15 cellular contexts compared by ENCODE assay signal in genomic region chr11:73201249-73201648, GRCh38. TPM values are rescaled to one million over a fixed set of nuclear protein-coding genes. Genes with fewer than 3 reads are reported as not detected.
DNase-seq lines count a peak whose midpoint lies in the region; ATAC-seq and TF ChIP-seq lines count a peak whose summit lies in the region.
"Had no signal": no experiment of that assay in that cellular context is flagged by ENCODE, and none has a peak within 500 bp of the region (broad histone marks: within the 10 kb centered on the region; RNA-seq: fewer than 3 reads in every experiment).

No MANE protein-coding gene starts in this region.

- H3K4me1 ChIP-seq in heart right ventricle (peaks cover 0 to 58% (median 0%) of the 10 kb centered on the region in 9 donors), right atrium auricular region (no peaks in the 10 kb centered on the region), lung (ENCODE audit: control insufficient read depth in 2 of 2, insufficient read depth in 2 of 2, low read length in 2 of 2) (peaks cover 6 to 14% of the 10 kb centered on the region in 2 donors), aorta (ENCODE audit: control insufficient read depth in 1 of 2, insufficient read depth in 2 of 2, low read length in 2 of 2) (no peaks in the 10 kb centered on the region)

- H3K27ac Mint-ChIP-seq in nephron progenitor cell = no peak overlapping the region
- H3K27ac Mint-ChIP-seq: B cell had no signal

- no peaks in the 10 kb centered on the region for H3K9me3 ChIP-seq in heart right ventricle
- no peaks in the 10 kb centered on the region for H3K9me3 ChIP-seq in right atrium auricular region
- H3K9me3 ChIP-seq in lung (ENCODE audit: control insufficient read depth in 2 of 2, insufficient read depth in 1 of 2, low read length in 1 of 2) = peaks cover 0 to 3% of the 10 kb centered on the region in 2 donors
- no peaks in the 10 kb centered on the region for H3K9me3 ChIP-seq in aorta (ENCODE audit: control insufficient read depth, low read length)

- no peaks in the 10 kb centered on the region for H3K9me3 Mint-ChIP-seq in nephron progenitor cell
- H3K9me3 Mint-ChIP-seq: brain had no signal

- H3K36me3 Mint-ChIP-seq in nephron progenitor cell (ENCODE audit: low read depth) = no peaks in the 10 kb centered on the region
- H3K36me3 Mint-ChIP-seq: brain had no signal

- 82 to 84% methylated on average over 6 of the region's 6 CpGs for WGBS in heart right ventricle, 2 donors
- 53 to 64% methylated on average over 6 of the region's 6 CpGs for WGBS in lung, 2 donors
- whole genome bisulfite sequencing in aorta, 2 donors = 48 to 54% methylated on average over 6 of the region's 6 CpGs

- peaks cover 33% of the 10 kb centered on the region for H3K4me1 Mint-ChIP-seq in nephron progenitor cell

- no peak for DNase-seq in heart right ventricle
- DNase-seq in right atrium auricular region (ENCODE audit: low spot score) = no peak
- peak; percentile 61 for DNase-seq in epithelial cell of esophagus (ENCODE audit: low read depth)
- peak; percentile 73 for DNase-seq in lung (ENCODE audit: low spot score)
- peak in 1 of 2 donors; percentile 41 for DNase-seq in aorta
- no peak for DNase-seq in NCI-H748 treated with DMSO at 0.1 percent for 48 hours (lab: John Stamatoyannopoulos, UW)
- no peak for DNase-seq in inferior parietal cortex (ENCODE audit: extremely low spot score)
- no peak for DNase-seq in nephron progenitor cell
- DNase-seq: activated T-cell treated with anti-CD3 and anti-CD28 coated beads for 4 hours, erythroblast had no signal

- no peak overlapping the region for H3K4me3 Mint-ChIP-seq in nephron progenitor cell
- H3K4me3 Mint-ChIP-seq: B cell, brain had no signal

- H3K27ac ChIP-seq in heart right ventricle (no peak overlapping the region), right atrium auricular region (no peak overlapping the region), lung (ENCODE audit: low read depth in 1 of 2, low read length in 1 of 2) (peak overlapping the region in 1 of 2 donors; percentile 87), aorta (ENCODE audit: low read depth in 1 of 2, low read length in 2 of 2) (no peak overlapping the region)
- H3K27ac ChIP-seq: RWPE1 had no signal

- ATAC-seq in heart right ventricle (peak in 6 of 8 donors; percentile 29 to 54 (median 40)), lung (ENCODE audit: insufficient read depth, low FRiP score) (peak; percentile 65), aorta (ENCODE audit: low FRiP score) (peak; percentile 51)

- no peaks in the 10 kb centered on the region for H3K36me3 ChIP-seq in heart right ventricle
- no peaks in the 10 kb centered on the region for H3K36me3 ChIP-seq in right atrium auricular region
- no peaks in the 10 kb centered on the region for H3K36me3 ChIP-seq in lung (ENCODE audit: control insufficient read depth in 2 of 2, insufficient read depth in 2 of 2, low read length in 2 of 2)
- H3K36me3 ChIP-seq in aorta (ENCODE audit: control insufficient read depth in 1 of 2, insufficient read depth in 2 of 2, low read length in 1 of 2) = no peaks in the 10 kb centered on the region

- TF ChIP-seq CTCF in heart right ventricle (IDR thresholded peaks at IDR 0.05) (no peak), right atrium auricular region (IDR thresholded peaks at IDR 0.05) (no peak), epithelial cell of esophagus (IDR thresholded peaks at IDR 0.05; ENCODE audit: insufficient read depth, low read depth, low read length, missing control alignments) (no peak), lung (IDR thresholded peaks at IDR 0.05; ENCODE audit: control extremely low read depth, extremely low read depth) (no peak), nephron progenitor cell (IDR thresholded peaks at IDR 0.05) (no peak)

- H3K4me3 ChIP-seq in heart right ventricle = no peak overlapping the region
- no peak overlapping the region for H3K4me3 ChIP-seq in right atrium auricular region
- H3K4me3 ChIP-seq in epithelial cell of esophagus (ENCODE audit: low read length) = no peak overlapping the region
- no peak overlapping the region for H3K4me3 ChIP-seq in lung
- no peak overlapping the region for H3K4me3 ChIP-seq in aorta (ENCODE audit: low read length in 2 of 2)

- H3K27me3 ChIP-seq in heart right ventricle = no peaks in the 10 kb centered on the region
- no peaks in the 10 kb centered on the region for H3K27me3 ChIP-seq in right atrium auricular region
- no peaks in the 10 kb centered on the region for H3K27me3 ChIP-seq in lung (ENCODE audit: control insufficient read depth, insufficient read depth)
- no peaks in the 10 kb centered on the region for H3K27me3 ChIP-seq in aorta (ENCODE audit: control insufficient read depth in 1 of 2, insufficient read depth in 2 of 2, low read length in 1 of 2)

- peaks cover 9% of the 10 kb centered on the region for H3K27me3 Mint-ChIP-seq in nephron progenitor cell (ENCODE audit: low read depth, poor library complexity)

- intact Hi-C loops in heart right ventricle (cut with DNase I) (no loop called here), aorta (cut with DNase I) (no loop called here)

RNA-seq across cellular contexts. Expression of gene P2RY2, which starts 16.8 kb away (rescaled TPM):
- 10 to 100 TPM in 8 of 10 donors, 1 to 10 TPM in 2; 9.5 to 37.5 (median 12.7) TPM for total RNA-seq in heart right ventricle
- polyA plus RNA-seq in heart right ventricle = 1 to 10 TPM; 7.1 to 8.2 TPM
- total RNA-seq in right atrium auricular region = 10 to 100 TPM in 1 of 2 donors, 1 to 10 TPM in 1; 9.5 to 14.7 TPM
- 10 to 100 TPM in 1 of 2 donors, 1 to 10 TPM in 1; 3.8 to 13.0 TPM for total RNA-seq in lung
- 1 to 10 TPM; 3.1 to 9.1 TPM for polyA plus RNA-seq in lung
- 1 to 10 TPM; 2.9 to 3.9 TPM for total RNA-seq in aorta
- under 1 TPM; 0.50 to 0.54 TPM for polyA plus RNA-seq in aorta
- total RNA-seq: G401, LHCN-M2 had no signal

RNA-seq across cellular contexts. Expression of gene FCHSD2, which starts 59.1 kb away (rescaled TPM):
- total RNA-seq in heart right ventricle (10 to 100 TPM; 28.1 to 48.4 (median 39.0) TPM), right atrium auricular region (10 to 100 TPM; 23.9 to 24.0 TPM), lung (10 to 100 TPM; 41.0 to 41.6 TPM), aorta (100 to 1,000 TPM in 1 of 2 donors, 10 to 100 TPM in 1; 84.4 to 107 TPM)
- polyA plus RNA-seq in heart right ventricle (10 to 100 TPM; 16.1 to 17.1 TPM), lung (10 to 100 TPM; 14.7 to 24.2 TPM), aorta (10 to 100 TPM; 34.4 to 39.9 TPM)

Comparison
In these comparisons a context has a peak if more than half of its experiments do, and no peak if none do; other contexts are left out.
1. DNase-seq: peak in epithelial cell of esophagus (single experiment) and lung (single experiment); none in heart right ventricle (0 of 2), right atrium auricular region (single experiment), NCI-H748 treated with DMSO at 0.1 percent for 48 hours (single experiment), inferior parietal cortex (single experiment) and nephron progenitor cell (single experiment).
2. Peak in every context shown above with its lines, with median percentiles within 50 percentile points of each other: ATAC-seq.